In genomic region chr7:116528008-116528789, GRCh38 we compare ENCODE assay signal across 9 cellular contexts. TPM values are rescaled to one million over a fixed set of nuclear protein-coding genes. Genes with fewer than 3 reads are reported as not detected.
DNase-seq lines count a peak whose midpoint lies in the region; ATAC-seq and TF ChIP-seq lines count a peak whose summit lies in the region.
"Had no signal": no experiment of that assay in that cellular context is flagged by ENCODE, and none has a peak within 500 bp of the region (broad histone marks: within the 10 kb centered on the region; RNA-seq: fewer than 3 reads in every experiment).

No MANE protein-coding gene starts in this region.

- in situ Hi-C loops in astrocyte of the cerebellum (cut with HindIII; ENCODE audit: low sequenced_read_pairs), result no loop called here

- intact Hi-C loops in right cardiac atrium (cut with DNase I), result loop anchor here (5.0 to 10.0 kb wide), 7 partner anchors 47 to 266 kb away; no protein-coding TSS in a partner anchor

- TF ChIP-seq CTCF in HEK293 (tag by site-specific recombination; IDR thresholded peaks at IDR 0.05), result no peak
- TF ChIP-seq CTCF in astrocyte of the cerebellum (IDR thresholded peaks at IDR 0.05; ENCODE audit: low read depth, low read length, missing control alignments), result no peak

- H3K36me3 ChIP-seq in HEK293 (ENCODE audit: control insufficient read depth in 2 of 2, insufficient read depth in 1 of 2, low read length in 2 of 2), result no peaks in the 10 kb centered on the region; a peak in 1 of 3 replicates
- H3K36me3 ChIP-seq: pancreas had no signal

- no peaks in the 10 kb centered on the region for H3K27me3 ChIP-seq in right cardiac atrium (ENCODE audit: control insufficient read depth, insufficient read depth)
- H3K27me3 ChIP-seq: pancreas had no signal

- ATAC-seq in right cardiac atrium, result peak; percentile 36 to 75

- peak; percentile 92 for DNase-seq in astrocyte of the cerebellum (ENCODE audit: low read depth)
- peak; percentile 74 to 80 (median 75) for DNase-seq in right cardiac atrium
- peak; percentile 99 for DNase-seq in stromal cell of bone marrow (ENCODE audit: low read depth)
- no peak for DNase-seq in GM19240 (ENCODE audit: insufficient read length, low spot score)
- DNase-seq in NCI-H2029 treated with DMSO at 0.1 percent for 48 hours (lab: John Stamatoyannopoulos, UW), result no peak
- no peak for DNase-seq in activated effector memory CD4-positive, alpha-beta T cell treated with anti-CD3 and anti-CD28 coated beads, Interleukin-2, amount 50 U/mL, for 16 hours
- no peak for DNase-seq in retina

- CTCF ChIA-PET in HEK293 (lab: Yijun Ruan, JAX), result interaction anchor here (0.6 to 1.1 kb wide), 4 partner anchors 9 to 186 kb away, joined by 3 read pairs; no protein-coding TSS in a partner anchor

- H3K4me3 ChIP-seq in HEK293 (ENCODE audit: low read depth, low read length), result no peak overlapping the region
- H3K4me3 ChIP-seq in astrocyte of the cerebellum (ENCODE audit: low read depth, low read length), result peak overlapping the region; percentile 79
- peak overlapping the region; percentile 76 for H3K4me3 ChIP-seq in right cardiac atrium (ENCODE audit: low read length)
- H3K4me3 ChIP-seq: pancreas had no signal

- WGBS in right cardiac atrium, result 14% methylated on average over 3 of the region's 3 CpGs

- POLR2A ChIA-PET in HEK293 (lab: Yijun Ruan, JAX), result no interaction called here

- H3K27ac ChIP-seq in HEK293 (ENCODE audit: extremely low read depth, low read depth, low read length) (no peak overlapping the region), right cardiac atrium (ENCODE audit: low read length) (peak overlapping the region; percentile 95)
- H3K27ac ChIP-seq: pancreas had no signal

- H3K9me3 ChIP-seq in HEK293 (ENCODE audit: control insufficient read depth, insufficient read depth, low read depth, low read length), result no peaks in the 10 kb centered on the region
- H3K9me3 ChIP-seq in right cardiac atrium (ENCODE audit: control insufficient read depth, low read length), result no peaks in the 10 kb centered on the region
- H3K9me3 ChIP-seq: pancreas had no signal

- H3K4me1 ChIP-seq in HEK293 (ENCODE audit: control insufficient read depth, insufficient read depth, low read length), result 0 out of 2 replicates have a peak, but pooled peaks cover 4% of the 10 kb centered on the region
- H3K4me1 ChIP-seq in right cardiac atrium (ENCODE audit: control insufficient read depth, insufficient read depth, low read length), result peaks cover 11% of the 10 kb centered on the region
- H3K4me1 ChIP-seq: pancreas had no signal

TF ChIP-seq in HEK293, 187 proteins besides CTCF, POLR2A, EP300 and RAD21:
- TF ChIP-seq ZNF692 (tag by site-specific recombination; IDR thresholded peaks at IDR 0.05) (peak; percentile 53), ZEB2 (tag by site-specific recombination; IDR thresholded peaks at IDR 0.05) (peak; percentile 29; the same call in 1 of the 2 replicates), ZNF366 (tag by site-specific recombination; conservative IDR thresholded peaks at IDR 0.05) (peak; percentile 35), ZNF48 (tag by site-specific recombination; IDR thresholded peaks at IDR 0.05) (no peak), ZFP69B (tag by site-specific recombination; IDR thresholded peaks at IDR 0.05) (no peak), ZNF449 (tag by site-specific recombination; IDR thresholded peaks at IDR 0.05) (no peak), GLIS1 (tag by site-specific recombination; IDR thresholded peaks at IDR 0.05) (0 out of 2 replicates have a peak, but pooled peaks have one; percentile 7), ZNF660 (tag by site-specific recombination; IDR thresholded peaks at IDR 0.05) (peak; percentile 71; the same call in 1 of the 2 replicates), PRDM1 (tag by site-specific recombination; IDR thresholded peaks at IDR 0.05) (peak; percentile 91), ZNF335 (tag by site-specific recombination; conservative IDR thresholded peaks at IDR 0.05) (peak; percentile 52), ZBTB17 (tag by site-specific recombination; IDR thresholded peaks at IDR 0.05) (peak; percentile 97), ZBTB20 (tag by site-specific recombination; IDR thresholded peaks at IDR 0.05) (peak; percentile 32; the same call in 1 of the 2 replicates)

RNA-seq across cellular contexts. Expression of gene CAV1, which starts 3.4 kb away (rescaled TPM):
- 100 to 1,000 TPM; 298 to 502 (median 380) TPM for total RNA-seq in right cardiac atrium
- 269 TPM for polyA plus RNA-seq in right cardiac atrium

RNA-seq across cellular contexts. Expression of gene CAV2, which starts 28.7 kb away (rescaled TPM):
- 100 to 1,000 TPM; 179 to 233 (median 200) TPM for total RNA-seq in right cardiac atrium
- polyA plus RNA-seq in right cardiac atrium, result 136 TPM

Comparison
In these comparisons a context has a peak if more than half of its experiments do, and no peak if none do; other contexts are left out.
1. DNase-seq: peak in astrocyte of the cerebellum (single experiment), right cardiac atrium (3 of 3) and stromal cell of bone marrow (single experiment); none in GM19240 (single experiment), NCI-H2029 treated with DMSO at 0.1 percent for 48 hours (single experiment), activated effector memory CD4-positive, alpha-beta T cell treated with anti-CD3 and anti-CD28 coated beads, Interleukin-2, amount 50 U/mL, for 16 hours (single experiment) and retina (single experiment).